11 cellular contexts compared by ENCODE assay signal in genomic region chr7:91565499-91566331, GRCh38.
DNase-seq lines count a peak whose midpoint lies in the region; ATAC-seq and TF ChIP-seq lines count a peak whose summit lies in the region.
"Had no signal": no experiment of that assay in that cellular context is flagged by ENCODE, and none has a peak within 500 bp of the region (broad histone marks: within the 10 kb centered on the region; RNA-seq: fewer than 3 reads in every experiment).

No MANE protein-coding gene starts in this region.

- no peaks in the 10 kb centered on the region for H3K36me3 ChIP-seq in thoracic aorta
- H3K36me3 ChIP-seq: spleen had no signal

- H3K4me1 ChIP-seq in thoracic aorta (ENCODE audit: control insufficient read depth in 1 of 2, low read depth in 2 of 2): peaks cover 16 to 37% of the 10 kb centered on the region in 2 donors
- H3K4me1 ChIP-seq: spleen had no signal

- no peaks in the 10 kb centered on the region for H3K36me3 Mint-ChIP-seq in glutamatergic neuron (ENCODE audit: unreplicated experiment)

- DNase-seq in NCI-H1092 (lab: John Stamatoyannopoulos, UW) (peak; percentile 86), SK-MEL-5 (ENCODE audit: low read depth, low spot score) (peak; percentile 42), glutamatergic neuron (no peak), thoracic aorta (ENCODE audit: low spot score) (no peak)
- DNase-seq in activated T-cell treated with anti-CD3 and anti-CD28 coated beads, Interleukin-2, amount 50 U/mL, for 1 hour: no peak
- DNase-seq in activated CD4-positive, alpha-beta T cell treated with anti-CD3 and anti-CD28 coated beads, Interleukin-2, amount 50 U/mL, for 48 hours: no peak
- DNase-seq: activated T-cell treated with anti-CD3 and anti-CD28 coated beads for 4 hours, left cardiac atrium, spleen had no signal

- TF ChIP-seq CTCF in glutamatergic neuron (IDR thresholded peaks at IDR 0.05; ENCODE audit: partially characterized antibody, unreplicated experiment) (no peak), thoracic aorta (IDR thresholded peaks at IDR 0.05) (no peak)

- H3K27me3 Mint-ChIP-seq in glutamatergic neuron (ENCODE audit: unreplicated experiment): no peaks in the 10 kb centered on the region
- H3K27me3 Mint-ChIP-seq: stimulated activated naive CD8-positive, alpha-beta T cell treated with anti-CD3 and anti-CD28 coated beads, Interleukin-15, Interleukin-2, amounts not matched to agents 100 ng/mL and 50 ng/mL, for 24 hours had no signal

- peak overlapping the region; percentile 49 for H3K4me3 ChIP-seq in thoracic aorta
- H3K4me3 ChIP-seq: spleen had no signal

- H3K9me3 ChIP-seq in thoracic aorta: no peaks in the 10 kb centered on the region
- H3K9me3 ChIP-seq: spleen had no signal

- H3K9me3 Mint-ChIP-seq in glutamatergic neuron (ENCODE audit: unreplicated experiment): peaks cover 4% of the 10 kb centered on the region

- H3K27me3 ChIP-seq in thoracic aorta (replicated peaks; ENCODE audit: insufficient read depth): no peaks in the 10 kb centered on the region
- H3K27me3 ChIP-seq: spleen had no signal

- in situ Hi-C loops in SK-MEL-5 (cut with HindIII; ENCODE audit: low pct_unique_long_range_greater_than_20kb, low sequenced_read_pairs): no loop called here

- peak overlapping the region; percentile 17 for H3K4me3 Mint-ChIP-seq in glutamatergic neuron (ENCODE audit: unreplicated experiment)
- H3K4me3 Mint-ChIP-seq: stimulated activated naive CD8-positive, alpha-beta T cell treated with anti-CD3 and anti-CD28 coated beads, Interleukin-15, Interleukin-2, amounts not matched to agents 100 ng/mL and 50 ng/mL, for 24 hours had no signal

- ATAC-seq in thoracic aorta (ENCODE audit: insufficient number of reproducible peaks, low FRiP score, low read depth) (no peak), GM19452 (IDR thresholded peaks at IDR 0.05; ENCODE audit: unreplicated experiment) (no peak)
- ATAC-seq: left cardiac atrium had no signal

- peak overlapping the region; percentile 18 to 49 for H3K27ac ChIP-seq in thoracic aorta
- H3K27ac ChIP-seq: spleen had no signal

- H3K4me1 Mint-ChIP-seq in glutamatergic neuron (ENCODE audit: low read depth, unreplicated experiment): peaks cover 21% of the 10 kb centered on the region

- peak overlapping the region; percentile 73 for H3K27ac Mint-ChIP-seq in glutamatergic neuron (ENCODE audit: unreplicated experiment)
- H3K27ac Mint-ChIP-seq: stimulated activated naive CD8-positive, alpha-beta T cell treated with anti-CD3 and anti-CD28 coated beads, Interleukin-15, Interleukin-2, amounts not matched to agents 100 ng/mL and 50 ng/mL, for 24 hours had no signal

Comparison
In these comparisons a context has a peak if more than half of its experiments do, and no peak if none do; other contexts are left out.
1. DNase-seq: peak in NCI-H1092 (single experiment) and SK-MEL-5 (single experiment); none in glutamatergic neuron (single experiment), thoracic aorta (single experiment), activated T-cell treated with anti-CD3 and anti-CD28 coated beads, Interleukin-2, amount 50 U/mL, for 1 hour (single experiment) and activated CD4-positive, alpha-beta T cell treated with anti-CD3 and anti-CD28 coated beads, Interleukin-2, amount 50 U/mL, for 48 hours (0 of 2).